Comparison of ENCODE assay signal across 11 cellular contexts in the genomic region with DNA sequence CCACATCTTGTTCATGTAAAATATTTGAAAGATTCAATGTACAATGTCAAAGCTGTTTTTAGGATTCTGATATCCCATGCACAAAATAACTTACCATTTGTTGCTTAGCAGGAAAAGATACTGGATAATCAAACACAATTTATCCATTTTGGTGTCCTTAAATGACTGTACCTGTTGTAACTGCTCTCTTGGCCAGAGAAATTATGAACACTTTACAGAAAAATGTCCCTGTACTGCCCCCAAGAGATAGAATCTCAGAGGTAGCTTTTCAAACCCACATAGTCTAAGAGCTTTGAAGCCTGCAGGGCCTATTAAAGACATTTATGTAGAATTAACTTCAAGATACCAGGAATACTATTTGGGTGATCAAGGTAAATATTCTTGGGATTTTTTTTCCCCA. TPM values are rescaled to one million over a fixed set of nuclear protein-coding genes. Genes with fewer than 3 reads are reported as not detected.
DNase-seq lines count a peak whose midpoint lies in the region; ATAC-seq, FAIRE-seq and TF ChIP-seq lines count a peak whose summit lies in the region.
"Had no signal": no experiment of that assay in that cellular context is flagged by ENCODE, and none has a peak within 500 bp of the region (broad histone marks: within the 10 kb centered on the region; RNA-seq: fewer than 3 reads in every experiment).

No MANE protein-coding gene starts in this region.

- TF ChIP-seq RAD21 in A549 (conservative IDR thresholded peaks at IDR 0.05 in 1 of 2, IDR thresholded peaks at IDR 0.05 in 1 of 2) (peak; percentile 58 to 60), SK-N-SH (IDR thresholded peaks at IDR 0.05; ENCODE audit: low read length) (peak; percentile 50)

- H3K27me3 ChIP-seq in H9 (ENCODE audit: insufficient read depth, low read length) (no peaks in the 10 kb centered on the region), SK-N-SH (ENCODE audit: insufficient read depth) (no peaks in the 10 kb centered on the region), heart left ventricle (no peaks in the 10 kb centered on the region)

- peaks cover 5 to 6% of the 10 kb centered on the region in 2 experiments for H3K4me1 Mint-ChIP-seq in H9
- H3K4me1 Mint-ChIP-seq: CD8-positive, alpha-beta memory T cell had no signal

- no peak overlapping the region for H3K27ac Mint-ChIP-seq in H9
- H3K27ac Mint-ChIP-seq: T-helper 1 cell treated with Interleukin-12 subunit alpha and Interleukin-12 subunit beta and Interleukin-4 antibody, amounts not matched to agents 30 μg/mL and 1 μg/mL, for 36 hours had no signal

- H3K79me2 ChIP-seq in H9 (ENCODE audit: insufficient read depth, low read length) (no peaks in the 10 kb centered on the region), SK-N-SH (ENCODE audit: insufficient read depth) (no peaks in the 10 kb centered on the region)

- peaks cover 16% of the 10 kb centered on the region for H3F3A ChIP-seq in SK-N-SH (replicated peaks; ENCODE audit: insufficient read depth)

- ATAC-seq in A549 (peak; percentile 52 to 79; a peak in 3 of 6 replicates), heart left ventricle (peak; percentile 51 to 78 (median 69)), HG02588 (IDR thresholded peaks at IDR 0.05; ENCODE audit: unreplicated experiment) (no peak)

- H4K5ac ChIP-seq in H9 (ENCODE audit: insufficient read length, low read depth, low read length) = no peak overlapping the region

- H3K36me3 Mint-ChIP-seq in H9 (ENCODE audit: insufficient read depth in 1 of 3, low read depth in 3 of 3) = no peaks in the 10 kb centered on the region
- H3K36me3 Mint-ChIP-seq: CD8-positive, alpha-beta memory T cell had no signal

- H4K91ac ChIP-seq in H9 (ENCODE audit: insufficient read length, low read depth, low read length) = no peak overlapping the region

- no peak overlapping the region for H2BK5ac ChIP-seq in H9 (ENCODE audit: insufficient read length, low read length)

- no peak overlapping the region for H3T11ph ChIP-seq in H9 (ENCODE audit: low read length)

- H3K79me1 ChIP-seq in H9 (ENCODE audit: insufficient read depth, low read depth, low read length, poor library complexity, severe bottlenecking) = no peaks in the 10 kb centered on the region

- H3K4me3 ChIP-seq in A549 = no peak overlapping the region
- no peak overlapping the region for H3K4me3 ChIP-seq in SK-N-SH (ENCODE audit: low read depth in 2 of 2, low read length in 1 of 2)
- H3K4me3 ChIP-seq in heart left ventricle = no peak overlapping the region
- H3K4me3 ChIP-seq: skin epidermis had no signal

- H3K9me2 ChIP-seq in SK-N-SH = no peaks in the 10 kb centered on the region

- no peak overlapping the region for H2AK5ac ChIP-seq in H9 (ENCODE audit: insufficient read length, low read length)

- DNase-seq in A549 (ENCODE audit: low read depth in 1 of 2, low spot score in 1 of 2) = no peak
- no peak for DNase-seq in H9
- no peak for DNase-seq in SK-N-SH
- DNase-seq in heart left ventricle = no peak
- no peak for DNase-seq in HEK293T (ENCODE audit: extremely low spot score)
- DNase-seq in epidermal melanocyte (ENCODE audit: insufficient read length, low spot score) = no peak
- no peak for DNase-seq in AG08395 (ENCODE audit: low spot score)
- DNase-seq: CD8-positive, alpha-beta memory T cell had no signal

- no peaks in the 10 kb centered on the region for H3K9me3 Mint-ChIP-seq in H9
- H3K9me3 Mint-ChIP-seq: CD8-positive, alpha-beta memory T cell; T-helper 1 cell treated with Interleukin-12 subunit alpha and Interleukin-12 subunit beta and Interleukin-4 antibody, amounts not matched to agents 30 μg/mL and 1 μg/mL, for 36 hours had no signal

- H2BK20ac ChIP-seq in H9 (ENCODE audit: low read depth, low read length, poor library complexity, severe bottlenecking) = no peak overlapping the region

- POLR2A ChIA-PET in A549 (lab: Yijun Ruan, JAX) (interaction anchor here (1.0 kb wide), 1 partner anchor 48 kb away, joined by 3 read pairs; no protein-coding TSS in a partner anchor), SK-N-SH (lab: Yijun Ruan, JAX) (no interaction called here), HEK293T (lab: Yijun Ruan, JAX) (no interaction called here)

- intact Hi-C loops in heart left ventricle (cut with DNase I) = loop anchor here in 7 of 10 donors (1.0 to 5.0 kb wide), 5 partner anchors 44 to 359 kb away; partner anchors contain the start of gene MRO (in 5 of the 7)

- TF ChIP-seq POLR2A in A549 (IDR thresholded peaks at IDR 0.05; ENCODE audit: low read length) (no peak), heart left ventricle (IDR thresholded peaks at IDR 0.05) (no peak)

- H2BK12ac ChIP-seq in H9 (ENCODE audit: insufficient read length, low read depth, low read length) = no peak overlapping the region

- no peak overlapping the region for H3K18ac ChIP-seq in H9 (ENCODE audit: insufficient read length, low read depth, low read length)

- H3K14ac ChIP-seq in H9 (ENCODE audit: insufficient read depth, low read length) = no peak overlapping the region

- no peaks in the 10 kb centered on the region; the same call in 1 of the 2 replicates for H3K27me3 Mint-ChIP-seq in H9 (ENCODE audit: low read depth)

- H3K36me3 ChIP-seq in SK-N-SH (replicated peaks in 1 of 2; ENCODE audit: control insufficient read depth in 1 of 2, insufficient read depth in 2 of 2, low read length in 1 of 2) = no peaks in the 10 kb centered on the region
- H3K36me3 ChIP-seq in heart left ventricle = no peaks in the 10 kb centered on the region

- FAIRE-seq in A549 (lab: Jason Lieb, UNC) = no peak

- H3K27ac ChIP-seq in A549 = no peak overlapping the region; a peak in 1 of 6 replicates
- H3K27ac ChIP-seq in H9 (ENCODE audit: insufficient read length, low read depth, low read length) = no peak overlapping the region
- H3K27ac ChIP-seq in SK-N-SH (ENCODE audit: low read depth in 2 of 2, low read length in 1 of 2) = no peak overlapping the region
- H3K27ac ChIP-seq in heart left ventricle = no peak overlapping the region
- H3K27ac ChIP-seq: skin epidermis had no signal

- TF ChIP-seq CTCF in A549 (IDR thresholded peaks at IDR 0.05) (peak; percentile 35; the same call in 2 of the 3 replicates), H9 (conservative IDR thresholded peaks at IDR 0.05) (no peak), SK-N-SH (IDR thresholded peaks at IDR 0.05) (peak; percentile 50), heart left ventricle (IDR thresholded peaks at IDR 0.05) (peak in 6 of 12 donors; percentile 7 to 38 (median 24))

- no peak overlapping the region for H3K4ac ChIP-seq in H9 (ENCODE audit: low read depth, low read length)

- peak overlapping the region; percentile 9 for H2BK120ac ChIP-seq in H9 (ENCODE audit: low read depth, low read length, poor library complexity, severe bottlenecking)

- H3K4me3 Mint-ChIP-seq in H9 = no peak overlapping the region
- H3K4me3 Mint-ChIP-seq: CD8-positive, alpha-beta memory T cell; T-helper 1 cell treated with Interleukin-12 subunit alpha and Interleukin-12 subunit beta and Interleukin-4 antibody, amounts not matched to agents 30 μg/mL and 1 μg/mL, for 36 hours had no signal

- peaks cover 32% of the 10 kb centered on the region for H3K4me1 ChIP-seq in A549
- H3K4me1 ChIP-seq in H9 (ENCODE audit: insufficient read depth, low read length) = no peaks in the 10 kb centered on the region
- peaks cover 0 to 4% of the 10 kb centered on the region in 2 experiments; a peak in 1 of 4 replicates for H3K4me1 ChIP-seq in SK-N-SH (ENCODE audit: control insufficient read depth in 1 of 2, insufficient read depth in 2 of 2, low read depth in 1 of 2, low read length in 1 of 2)
- H3K4me1 ChIP-seq in heart left ventricle = peaks cover 0 to 16% (median 0%) of the 10 kb centered on the region in 12 donors

- no peak overlapping the region for H2BK15ac ChIP-seq in H9 (ENCODE audit: low read depth, low read length)

- CTCF ChIA-PET in A549 (lab: Yijun Ruan, JAX) = interaction anchor here (0.7 to 1.9 kb wide), 12 partner anchors 10 to 233 kb away, joined by 3 to 18 read pairs (median 4); partner anchors contain the start of gene ME2
- CTCF ChIA-PET in SK-N-SH (lab: Yijun Ruan, JAX) = interaction anchor here (1.0 to 1.4 kb wide), 5 partner anchors 12 to 62 kb away, joined by 3 to 5 read pairs (median 3); partner anchors contain the start of genes ME2 and MRO
- CTCF ChIA-PET in HEK293T (lab: Yijun Ruan, JAX) = interaction anchor here (1.0 to 1.5 kb wide), 2 partner anchors 10 to 47 kb away, joined by 4 to 12 read pairs; partner anchors contain the start of gene MRO

- H3K4me2 ChIP-seq in A549 (no peak overlapping the region), H9 (ENCODE audit: insufficient read depth, insufficient read length, low read length) (no peak overlapping the region), SK-N-SH (no peak overlapping the region)

- TF ChIP-seq EP300 in A549 (IDR thresholded peaks at IDR 0.05) (no peak), SK-N-SH (IDR thresholded peaks at IDR 0.05; ENCODE audit: borderline replicate concordance in 1 of 2, low read depth in 1 of 2, low read length in 1 of 2) (no peak)

- H4K20me1 ChIP-seq in H9 (ENCODE audit: control insufficient read depth, insufficient read depth, insufficient read length) = no peaks in the 10 kb centered on the region
- H4K20me1 ChIP-seq in SK-N-SH (ENCODE audit: insufficient read depth) = no peaks in the 10 kb centered on the region

- H3K56ac ChIP-seq in H9 (ENCODE audit: insufficient read length, low read depth, low read length) = no peak overlapping the region

- no peak overlapping the region for H3K23ac ChIP-seq in H9 (ENCODE audit: insufficient read length, low read depth, low read length)

- H4K8ac ChIP-seq in H9 (replicated peaks; ENCODE audit: insufficient read length, low read depth, low read length) = no peak overlapping the region

- H3K23me2 ChIP-seq in H9 (ENCODE audit: insufficient read length, low read depth, low read length, poor library complexity, severe bottlenecking) = no peaks in the 10 kb centered on the region

- H3K9ac ChIP-seq in H9 (ENCODE audit: extremely low read depth, insufficient read length, low read length) (no peak overlapping the region), SK-N-SH (no peak overlapping the region)

- H3K9me3 ChIP-seq in A549 = no peaks in the 10 kb centered on the region
- H3K9me3 ChIP-seq in H9 (ENCODE audit: control insufficient read depth, low read depth, low read length) = no peaks in the 10 kb centered on the region
- H3K9me3 ChIP-seq in SK-N-SH = no peaks in the 10 kb centered on the region
- no peaks in the 10 kb centered on the region for H3K9me3 ChIP-seq in heart left ventricle

- H2AFZ ChIP-seq in H9 (ENCODE audit: low read length) = no peak overlapping the region
- no peak overlapping the region for H2AFZ ChIP-seq in SK-N-SH (ENCODE audit: low read depth)

RNA-seq across cellular contexts. Expression of gene ME2, which starts 12.2 kb away (rescaled TPM):
- polyA plus RNA-seq in A549 (2011; rRNA removed) = 72.2 and 88.0 TPM in 2 replicates
- polyA plus RNA-seq in A549 (2012; cell fraction: cytosol; rRNA removed) = 29.0 and 29.7 TPM in 2 replicates
- polyA plus RNA-seq in A549 (2012; cell fraction: nucleus; rRNA removed) = 12.3 and 18.2 TPM in 2 replicates
- polyA plus RNA-seq in A549 (2017; fragmentation: RNase III; extraction: RNeasy Plus Mini Kit Qiagen cat#74134 plus additional on column Dnase treatment) = 46.0 to 47.3 TPM (median 46.8 TPM) in 3 replicates
- polyA minus RNA-seq in A549 (2011; rRNA and poly(A)+ RNA removed) = 21.4 and 24.3 TPM in 2 replicates
- 46.4 and 49.4 TPM in 2 replicates for total RNA-seq in H9 (2021)
- 35.1 and 41.8 TPM in 2 replicates for polyA plus RNA-seq in SK-N-SH (2012; rRNA removed)
- 46.2 and 56.0 TPM in 2 replicates for polyA plus RNA-seq in SK-N-SH (2012; cell fraction: cytosol; rRNA removed)
- polyA plus RNA-seq in SK-N-SH (2012; cell fraction: nucleus; rRNA removed) = 21.2 and 34.3 TPM in 2 replicates
- total RNA-seq in heart left ventricle = 10 to 100 TPM; 53.0 to 91.3 (median 84.0) TPM
- 10 to 100 TPM; 24.5 to 40.6 TPM for polyA plus RNA-seq in heart left ventricle

RNA-seq across cellular contexts. Expression of gene MRO, which starts 46.9 kb away (rescaled TPM):
- polyA plus RNA-seq in A549 (2011; rRNA removed) (0.28 and 0.39 TPM in 2 replicates), A549 (2017; fragmentation: RNase III; extraction: RNeasy Plus Mini Kit Qiagen cat#74134 plus additional on column Dnase treatment) (0.31 to 0.46 TPM (median 0.45 TPM) in 3 replicates), SK-N-SH (2012; rRNA removed) (not detected in 2 replicates), heart left ventricle (1 to 10 TPM in 1 of 2 donors, under 1 TPM in 1; 0.19 to 1.6 TPM)
- polyA plus RNA-seq in A549 (2012; cell fraction: cytosol; rRNA removed) = 0.12 and 0.17 TPM in 2 replicates
- polyA plus RNA-seq in A549 (2012; cell fraction: nucleus; rRNA removed) = 0.07 TPM in 2 replicates
- 0.12 and 0.15 TPM in 2 replicates for polyA minus RNA-seq in A549 (2011; rRNA and poly(A)+ RNA removed)
- total RNA-seq in H9 (2021) (0.57 and 0.72 TPM in 2 replicates), heart left ventricle (1 to 10 TPM in 7 of 9 donors, under 1 TPM in 2; 0.42 to 6.9 (median 3.7) TPM)
- 0.01 TPM in 2 replicates for polyA plus RNA-seq in SK-N-SH (2012; cell fraction: cytosol; rRNA removed)
- not detected in 2 replicates for polyA plus RNA-seq in SK-N-SH (2012; cell fraction: nucleus; rRNA removed)
- polyA plus RNA-seq: CD8-positive, alpha-beta memory T cell had no signal

Comparison
In these comparisons a context has a peak if more than half of its experiments do, and no peak if none do; other contexts are left out.
1. Of the 12 proteins assayed by ChIP-seq in both A549 and SK-N-SH: peak only in A549: SMC3; only in SK-N-SH: none; in both: CTCF and RAD21; in neither: 9.